In genomic region chr13:30421093-30422055, GRCh38 we compare ENCODE assay signal across 1 cellular context.
A peak's percentile ranks its signal among the peaks of the same experiment; 100 is the strongest.
TF ChIP-seq lines count a peak whose summit lies in the region.

No MANE protein-coding gene starts in this region.

TF ChIP-seq in A549, 52 proteins besides CTCF, POLR2A, EP300 and RAD21 (continued from another document):
- TF ChIP-seq, protein P1, sequence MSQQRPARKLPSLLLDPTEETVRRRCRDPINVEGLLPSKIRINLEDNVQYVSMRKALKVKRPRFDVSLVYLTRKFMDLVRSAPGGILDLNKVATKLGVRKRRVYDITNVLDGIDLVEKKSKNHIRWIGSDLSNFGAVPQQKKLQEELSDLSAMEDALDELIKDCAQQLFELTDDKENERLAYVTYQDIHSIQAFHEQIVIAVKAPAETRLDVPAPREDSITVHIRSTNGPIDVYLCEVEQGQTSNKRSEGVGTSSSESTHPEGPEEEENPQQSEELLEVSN (IDR thresholded peaks at IDR 0.05; ENCODE audit: borderline replicate concordance, low read depth) = peak; percentile 51; the same call in 1 of the 2 replicates
- TF ChIP-seq RFX5 (IDR thresholded peaks at IDR 0.05) (no peak), PHF8 (IDR thresholded peaks at IDR 0.05; ENCODE audit: borderline replicate concordance, low read depth) (peak; percentile 74), JUNB (IDR thresholded peaks at IDR 0.05) (no peak), HEYL (CRISPR knock-in tag; IDR thresholded peaks at IDR 0.05) (no peak), SMC3 (IDR thresholded peaks at IDR 0.05) (no peak), ESRRA (IDR thresholded peaks at IDR 0.05; ENCODE audit: borderline replicate concordance, low read length) (no peak), BCL3 (IDR thresholded peaks at IDR 0.05) (no peak), MAX (IDR thresholded peaks at IDR 0.05) (peak; percentile 28; the same call in 1 of the 2 replicates), TFCP2L1 (CRISPR knock-in tag; IDR thresholded peaks at IDR 0.05) (no peak), RNF2 (IDR thresholded peaks at IDR 0.05; ENCODE audit: borderline replicate concordance, low read depth) (no peak), CHD2 (IDR thresholded peaks at IDR 0.05; ENCODE audit: low read length, partially characterized antibody) (no peak), MAFK (IDR thresholded peaks at IDR 0.05; ENCODE audit: partially characterized antibody) (no peak), NFE2L2 (conservative IDR thresholded peaks at IDR 0.05; ENCODE audit: low read length) (no peak)
- TF ChIP-seq, protein P2, sequence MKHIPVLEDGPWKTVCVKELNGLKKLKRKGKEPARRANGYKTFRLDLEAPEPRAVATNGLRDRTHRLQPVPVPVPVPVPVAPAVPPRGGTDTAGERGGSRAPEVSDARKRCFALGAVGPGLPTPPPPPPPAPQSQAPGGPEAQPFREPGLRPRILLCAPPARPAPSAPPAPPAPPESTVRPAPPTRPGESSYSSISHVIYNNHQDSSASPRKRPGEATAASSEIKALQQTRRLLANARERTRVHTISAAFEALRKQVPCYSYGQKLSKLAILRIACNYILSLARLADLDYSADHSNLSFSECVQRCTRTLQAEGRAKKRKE (CRISPR knock-in tag; IDR thresholded peaks at IDR 0.05; ENCODE audit: low read depth) = no peak
